8 cellular contexts compared by ENCODE assay signal in genomic region chr1:207805841-207806421, GRCh38. TPM values are rescaled to one million over a fixed set of nuclear protein-coding genes. Genes with fewer than 3 reads are reported as not detected.
DNase-seq lines count a peak whose midpoint lies in the region; ATAC-seq and TF ChIP-seq lines count a peak whose summit lies in the region.

No MANE protein-coding gene starts in this region.

- WGBS in esophagus muscularis mucosa: 37% methylated on average over 4 of the region's 5 CpGs

- peak; percentile 93 for ATAC-seq in RWPE2 (ENCODE audit: low read depth)
- peak; percentile 83 for ATAC-seq in omental fat pad (ENCODE audit: low FRiP score)
- no peak for ATAC-seq in GM19397 (IDR thresholded peaks at IDR 0.05; ENCODE audit: unreplicated experiment)
- ATAC-seq in GM21447 (IDR thresholded peaks at IDR 0.05; ENCODE audit: unreplicated experiment): no peak

- H3K27ac ChIP-seq in RWPE2 (ENCODE audit: poor library complexity, severe bottlenecking): peak overlapping the region; percentile 67
- peak overlapping the region; percentile 97 to 99 (median 98) for H3K27ac ChIP-seq in esophagus muscularis mucosa (replicated peaks in 1 of 4)

- DNase-seq in AG20443 (ENCODE audit: low spot score): peak; percentile 94
- peak; percentile 73 for DNase-seq in RWPE2 (ENCODE audit: low spot score)
- peak; percentile 94 for DNase-seq in esophagus muscularis mucosa (ENCODE audit: extremely low spot score)
- DNase-seq in omental fat pad (ENCODE audit: low spot score): no peak
- DNase-seq in NCI-H748 (lab: John Stamatoyannopoulos, UW; ENCODE audit: unreplicated experiment): no peak
- DNase-seq in activated effector memory CD4-positive, alpha-beta T cell treated with anti-CD3 and anti-CD28 coated beads, Interleukin-2, amount 50 U/mL, for 16 hours: no peak

- no peak for TF ChIP-seq EP300 in esophagus muscularis mucosa (IDR thresholded peaks at IDR 0.05)

- H3K4me3 ChIP-seq in RWPE2 (ENCODE audit: severe bottlenecking) (no peak overlapping the region), esophagus muscularis mucosa (no peak overlapping the region)

- TF ChIP-seq CTCF in RWPE2 (IDR thresholded peaks at IDR 0.05; ENCODE audit: poor library complexity, severe bottlenecking): no peak
- no peak for TF ChIP-seq CTCF in esophagus muscularis mucosa (IDR thresholded peaks at IDR 0.05)
- no peak for TF ChIP-seq CTCF in omental fat pad (IDR thresholded peaks at IDR 0.05)

- TF ChIP-seq POLR2A in esophagus muscularis mucosa (IDR thresholded peaks at IDR 0.05; ENCODE audit: low read depth): no peak

- H3K27me3 ChIP-seq in RWPE2 (ENCODE audit: insufficient read depth, poor library complexity, severe bottlenecking) (no peaks in the 10 kb centered on the region), esophagus muscularis mucosa (no peaks in the 10 kb centered on the region)

- no peaks in the 10 kb centered on the region for H3K9me3 ChIP-seq in RWPE2 (ENCODE audit: severe bottlenecking)
- H3K9me3 ChIP-seq in esophagus muscularis mucosa: no peaks in the 10 kb centered on the region

- peaks cover 18% of the 10 kb centered on the region for H3K36me3 ChIP-seq in RWPE2 (ENCODE audit: low read depth)
- H3K36me3 ChIP-seq in esophagus muscularis mucosa: peaks cover 74 to 100% (median 93%) of the 10 kb centered on the region in 4 donors

- intact Hi-C loops in esophagus muscularis mucosa (cut with DNase I): no loop called here

- H3K4me1 ChIP-seq in RWPE2 (ENCODE audit: insufficient read depth, poor library complexity, severe bottlenecking) (peaks cover 21% of the 10 kb centered on the region), esophagus muscularis mucosa (peaks cover 76 to 82% (median 78%) of the 10 kb centered on the region in 4 donors)

RNA-seq across cellular contexts. Expression of gene CD46, which starts 54.1 kb away (rescaled TPM):
- 10 to 100 TPM; 65.6 to 86.4 (median 69.2) TPM for total RNA-seq in esophagus muscularis mucosa
- total RNA-seq in omental fat pad: 100 to 1,000 TPM; 153 to 197 (median 174) TPM

Comparison
In these comparisons a context has a peak if more than half of its experiments do, and no peak if none do; other contexts are left out.
1. DNase-seq: peak in AG20443 (single experiment), RWPE2 (single experiment) and esophagus muscularis mucosa (single experiment); none in omental fat pad (single experiment), NCI-H748 (single experiment) and activated effector memory CD4-positive, alpha-beta T cell treated with anti-CD3 and anti-CD28 coated beads, Interleukin-2, amount 50 U/mL, for 16 hours (single experiment).
2. ATAC-seq: peak in RWPE2 (single experiment) and omental fat pad (single experiment); none in GM19397 (single experiment) and GM21447 (single experiment).